22 cellular contexts compared by ENCODE assay signal in the genomic region with DNA sequence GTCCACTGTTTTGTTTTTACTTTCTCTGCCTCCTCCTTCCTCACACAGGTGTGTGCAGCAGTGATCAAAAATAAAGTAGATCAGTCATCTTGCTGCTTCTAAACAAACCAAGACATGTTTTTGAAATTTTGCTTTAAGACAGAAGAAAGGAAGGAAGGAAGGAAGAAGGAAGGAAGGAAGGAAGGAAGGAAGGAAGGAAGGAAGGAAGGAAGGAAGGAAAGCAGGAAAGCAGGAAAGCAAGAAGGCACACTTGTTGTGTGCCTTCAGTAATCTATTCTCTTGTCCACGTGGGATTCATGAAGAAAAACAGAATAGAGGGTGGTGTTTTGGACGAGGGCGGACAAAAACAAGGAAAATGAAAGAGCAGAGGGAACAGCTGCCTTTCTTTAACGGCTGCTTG.
"Had no signal": no experiment of that assay in that cellular context is flagged by ENCODE, and none has a peak within 500 bp of the region (broad histone marks: within the 10 kb centered on the region; RNA-seq: fewer than 3 reads in every experiment).

No MANE protein-coding gene starts in this region.

- H3K27me3 ChIP-seq: gastrocnemius medialis, left lung, testis, tibial nerve, upper lobe of right lung had no signal

- DNase-seq: cortex of kidney; dorsolateral prefrontal cortex; effector CD8-positive, alpha-beta T cell; gastrocnemius medialis; islet precursor cell; left lung; mesenchymal stem cell; midbrain; naive B cell; psoas muscle; retina; stimulated activated CD4-positive, alpha-beta T cell treated with anti-CD3 and anti-CD28 coated beads, Interleukin-2, amount 100 ng/mL, for 24 hours; stimulated activated CD4-positive, alpha-beta T cell treated with anti-CD3 and anti-CD28 coated beads, Interleukin-4, amount 100 ng/mL, for 4 hours; stimulated activated naive B cell treated with anti-CD40 and anti-IgM and Interleukin-4, amounts not matched to agents 10 μg/mL and 1 μg/mL and 100 μg/mL, for 72 hours; stimulated activated naive CD8-positive, alpha-beta T cell treated with anti-CD3 and anti-CD28 coated beads, Interleukin-15, amount 100 ng/mL, for 72 hours; testis; upper lobe of right lung had no signal

- H3K27ac Mint-ChIP-seq: naive B cell; nephron; stimulated activated naive B cell treated with anti-CD40 and anti-IgM and Interleukin-4, amounts not matched to agents 10 μg/mL and 1 μg/mL and 100 μg/mL, for 72 hours; stimulated activated naive CD8-positive, alpha-beta T cell treated with anti-CD3 and anti-CD28 coated beads, Interleukin-15, amount 100 ng/mL, for 72 hours had no signal

- H3K36me3 ChIP-seq: gastrocnemius medialis, left lung, tibial nerve, upper lobe of right lung had no signal

- H3K27me3 Mint-ChIP-seq: stimulated activated naive CD8-positive, alpha-beta T cell treated with anti-CD3 and anti-CD28 coated beads, Interleukin-15, amount 100 ng/mL, for 72 hours had no signal

- H3K4me1 Mint-ChIP-seq: naive B cell; stimulated activated naive B cell treated with anti-CD40 and anti-IgM and Interleukin-4, amounts not matched to agents 10 μg/mL and 1 μg/mL and 100 μg/mL, for 72 hours; stimulated activated naive CD8-positive, alpha-beta T cell treated with anti-CD3 and anti-CD28 coated beads, Interleukin-15, amount 100 ng/mL, for 72 hours had no signal

- H3K27ac ChIP-seq: dorsolateral prefrontal cortex, gastrocnemius medialis, left lung, psoas muscle, skin epidermis, testis, tibial nerve, upper lobe of right lung had no signal

- H3K4me3 ChIP-seq: dorsolateral prefrontal cortex, gastrocnemius medialis, left lung, lung, psoas muscle, skin epidermis, testis, tibial nerve, upper lobe of right lung had no signal

- H3K9me3 ChIP-seq: gastrocnemius medialis, left lung, psoas muscle, testis, tibial nerve, upper lobe of right lung had no signal

- ATAC-seq: esophagus mucosa; gastrocnemius medialis; left lung; psoas muscle; stimulated activated naive B cell treated with anti-CD40 and anti-IgM and Interleukin-4, amounts not matched to agents 10 μg/mL and 1 μg/mL and 100 μg/mL, for 72 hours; stimulated activated naive CD8-positive, alpha-beta T cell treated with anti-CD3 and anti-CD28 coated beads, Interleukin-15, amount 100 ng/mL, for 72 hours; upper lobe of right lung had no signal

- H3K4me3 Mint-ChIP-seq: naive B cell; nephron; stimulated activated naive B cell treated with anti-CD40 and anti-IgM and Interleukin-4, amounts not matched to agents 10 μg/mL and 1 μg/mL and 100 μg/mL, for 72 hours; stimulated activated naive CD8-positive, alpha-beta T cell treated with anti-CD3 and anti-CD28 coated beads, Interleukin-15, amount 100 ng/mL, for 72 hours had no signal

- H3K4me1 ChIP-seq: gastrocnemius medialis, left lung, psoas muscle, testis, tibial nerve, upper lobe of right lung had no signal

- H3K36me3 Mint-ChIP-seq: naive B cell; stimulated activated naive B cell treated with anti-CD40 and anti-IgM and Interleukin-4, amounts not matched to agents 10 μg/mL and 1 μg/mL and 100 μg/mL, for 72 hours had no signal
